In the genomic region with DNA sequence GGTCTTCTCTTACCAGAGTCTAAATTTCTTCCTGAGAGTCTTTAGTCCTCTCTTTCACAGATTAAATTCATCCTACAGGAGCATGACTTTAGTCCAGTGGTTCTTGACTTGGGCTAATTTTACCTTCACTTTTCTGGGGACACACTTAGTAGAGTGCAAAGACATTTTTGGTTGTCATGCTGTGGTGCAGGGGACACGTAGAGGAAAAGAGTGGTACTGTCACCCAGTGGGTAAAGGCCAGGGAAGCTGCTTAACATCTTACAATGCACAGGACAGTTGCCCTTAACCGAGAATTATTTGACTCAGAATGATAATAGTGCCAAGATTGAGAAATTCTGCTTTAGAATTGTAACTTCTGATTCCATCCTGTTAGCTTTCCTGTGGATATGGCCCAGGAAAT, we compare ENCODE assay signal across 21 cellular contexts.
"Had no signal": no experiment of that assay in that cellular context is flagged by ENCODE, and none has a peak within 500 bp of the region (broad histone marks: within the 10 kb centered on the region; RNA-seq: fewer than 3 reads in every experiment).

No MANE protein-coding gene starts in this region.

- H3K4me3 ChIP-seq: coronary artery, dorsolateral prefrontal cortex, gastrocnemius medialis, right atrium auricular region, spleen, tibial nerve had no signal

- ATAC-seq: activated CD4-positive, alpha-beta T cell treated with anti-CD3 and anti-CD28 coated beads for 36 hours; activated CD8-positive, alpha-beta T cell treated with anti-CD3 and anti-CD28 coated beads, Interleukin-2, amount 10 ng/mL, durations not matched to agents 7 days and 5 days; gastrocnemius medialis; left ventricle myocardium superior; naive thymus-derived CD4-positive, alpha-beta T cell had no signal

- H3K27me3 ChIP-seq: gastrocnemius medialis, right atrium auricular region, spleen, tibial nerve had no signal

- H3K4me1 ChIP-seq: gastrocnemius medialis, right atrium auricular region, spleen had no signal

- DNase-seq: activated CD4-positive, alpha-beta T cell treated with anti-CD3 and anti-CD28 coated beads for 36 hours; activated CD4-positive, CD25-positive, alpha-beta regulatory T cell; activated CD8-positive, alpha-beta T cell treated with anti-CD3 and anti-CD28 coated beads, Interleukin-2, amount 10 ng/mL, durations not matched to agents 7 days and 5 days; activated effector memory CD4-positive, alpha-beta T cell treated with Interleukin-2 at 50 U/mL for 16 hours; activated naive CD4-positive, alpha-beta T cell treated with Interleukin-2 at 50 U/mL for 16 hours; anterior cingulate cortex; cerebellar nuclear complex; dorsolateral prefrontal cortex; effector memory CD4-positive, alpha-beta T cell; erythroblast; gastrocnemius medialis; glutamatergic neuron; left ventricle myocardium superior; midbrain; naive thymus-derived CD4-positive, alpha-beta T cell; occipital lobe; spleen; stimulated activated naive CD4-positive, alpha-beta T cell had no signal

- H3K27ac ChIP-seq: coronary artery, dorsolateral prefrontal cortex, gastrocnemius medialis, right atrium auricular region, spleen, tibial nerve had no signal

- H3K36me3 ChIP-seq: gastrocnemius medialis, right atrium auricular region, spleen, tibial nerve had no signal

- H3K9me3 ChIP-seq: gastrocnemius medialis, right atrium auricular region, spleen, tibial nerve had no signal
